21 cellular contexts compared by ENCODE assay signal in the genomic region with DNA sequence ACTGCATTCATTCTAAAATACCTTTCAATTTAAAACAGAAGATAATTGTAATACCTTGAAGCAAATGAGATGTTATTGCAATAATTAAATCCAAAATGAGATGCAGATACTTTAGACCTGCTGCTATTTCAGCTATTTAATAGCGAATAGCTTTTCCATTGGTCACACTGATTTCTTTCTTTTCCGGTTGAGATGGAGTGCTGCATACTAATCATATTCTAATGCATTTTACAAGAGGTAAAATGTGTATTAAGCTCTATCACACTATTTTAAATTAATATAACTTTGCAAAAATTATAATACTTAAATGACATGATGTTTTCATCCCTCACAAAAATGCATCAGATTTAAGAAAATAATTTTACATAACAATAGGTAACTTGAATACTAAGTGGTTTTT.
"Had no signal": no experiment of that assay in that cellular context is flagged by ENCODE, and none has a peak within 500 bp of the region (broad histone marks: within the 10 kb centered on the region; RNA-seq: fewer than 3 reads in every experiment).

No MANE protein-coding gene starts in this region.

- DNase-seq: hypothalamus; immature natural killer cell; kidney; left ventricle myocardium inferior; mesendoderm; naive B cell; natural killer cell; nephron progenitor cell; occipital lobe; right lobe of liver; stimulated activated CD4-positive, alpha-beta T cell treated with anti-CD3 and anti-CD28 coated beads, Interleukin-1b, Interleukin-23, amount 100 ng/mL, for 48 hours; stimulated activated CD4-positive, alpha-beta T cell treated with anti-CD3 and anti-CD28 coated beads, Interleukin-2, amount 100 ng/mL, for 48 hours; stimulated activated CD4-positive, alpha-beta T cell treated with anti-CD3 and anti-CD28 coated beads, Interleukin-4, amount 100 ng/mL, for 4 hours; stimulated activated CD8-positive, alpha-beta memory T cell treated with anti-CD3 and anti-CD28 coated beads, Interleukin-4, amount 100 ng/mL, for 48 hours; stimulated activated naive CD4-positive, alpha-beta T cell treated with Interleukin-2 at 50 U/mL for 16 hours; stimulated activated naive CD8-positive, alpha-beta T cell treated with anti-CD3 and anti-CD28 coated beads, Interleukin-15, amount 100 ng/mL, for 72 hours; substantia nigra; testis; thyroid gland; transverse colon; upper lobe of right lung had no signal

- ATAC-seq: natural killer cell; right lobe of liver; stimulated activated naive CD8-positive, alpha-beta T cell treated with anti-CD3 and anti-CD28 coated beads, Interleukin-15, amount 100 ng/mL, for 72 hours; upper lobe of right lung had no signal
